In the genomic region with DNA sequence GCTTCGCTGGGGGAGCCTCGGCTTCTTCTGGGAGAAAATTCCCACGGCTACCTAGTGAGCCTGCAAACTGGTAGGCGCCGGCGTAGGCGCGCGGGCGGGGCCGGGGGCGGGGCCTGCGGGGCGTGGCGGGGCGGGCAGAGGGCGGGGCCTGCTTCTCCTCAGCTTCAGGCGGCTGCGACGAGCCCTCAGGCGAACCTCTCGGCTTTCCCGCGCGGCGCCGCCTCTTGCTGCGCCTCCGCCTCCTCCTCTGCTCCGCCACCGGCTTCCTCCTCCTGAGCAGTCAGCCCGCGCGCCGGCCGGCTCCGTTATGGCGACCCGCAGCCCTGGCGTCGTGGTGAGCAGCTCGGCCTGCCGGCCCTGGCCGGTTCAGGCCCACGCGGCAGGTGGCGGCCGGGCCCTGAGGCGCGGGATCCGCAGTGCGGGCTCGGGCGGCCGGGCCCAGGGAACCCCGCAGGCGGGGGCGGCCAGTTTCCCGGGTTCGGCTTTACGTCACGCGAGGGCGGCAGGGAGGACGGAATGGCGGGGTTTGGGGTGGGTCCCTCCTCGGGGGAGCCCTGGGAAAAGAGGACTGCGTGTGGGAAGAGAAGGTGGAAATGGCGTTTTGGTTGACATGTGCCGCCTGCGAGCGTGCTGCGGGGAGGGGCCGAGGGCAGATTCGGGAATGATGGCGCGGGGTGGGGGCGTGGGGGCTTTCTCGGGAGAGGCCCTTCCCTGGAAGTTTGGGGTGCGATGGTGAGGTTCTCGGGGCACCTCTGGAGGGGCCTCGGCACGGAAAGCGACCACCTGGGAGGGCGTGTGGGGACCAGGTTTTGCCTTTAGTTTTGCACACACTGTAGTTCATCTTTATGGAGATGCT, we compare ENCODE assay signal across 9 cellular contexts. TPM values are rescaled to one million over a fixed set of nuclear protein-coding genes. Genes with fewer than 3 reads are reported as not detected.
A peak's percentile ranks its signal among the peaks of the same experiment; 100 is the strongest.
DNase-seq lines count a peak whose midpoint lies in the region; ATAC-seq, FAIRE-seq and TF ChIP-seq lines count a peak whose summit lies in the region.
"Had no signal": no experiment of that assay in that cellular context is flagged by ENCODE, and none has a peak within 500 bp of the region (broad histone marks: within the 10 kb centered on the region; RNA-seq: fewer than 3 reads in every experiment).

A gene with protein sequence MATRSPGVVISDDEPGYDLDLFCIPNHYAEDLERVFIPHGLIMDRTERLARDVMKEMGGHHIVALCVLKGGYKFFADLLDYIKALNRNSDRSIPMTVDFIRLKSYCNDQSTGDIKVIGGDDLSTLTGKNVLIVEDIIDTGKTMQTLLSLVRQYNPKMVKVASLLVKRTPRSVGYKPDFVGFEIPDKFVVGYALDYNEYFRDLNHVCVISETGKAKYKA (plus strand): TSS at position 161 of the 856 bp plus-strand sequence. CDS start 147 bp downstream, at position 308.

- no peak within 1 kb of the TSS for H3K56ac ChIP-seq in H1 (replicated peaks; ENCODE audit: insufficient read length, low read depth, low read length)

- H3K4me1 ChIP-seq in H1 (replicated peaks in 1 of 4; ENCODE audit: control insufficient read depth in 3 of 4, insufficient read depth in 4 of 4, low read length in 3 of 4) (0 out of 7 replicates have a peak, but pooled peaks cover 0 to 2% (median 0%) of the 10 kb centered on the region in 4 experiments), mesodermal cell (ENCODE audit: control insufficient read depth, insufficient read depth, low read length, poor library complexity, severe bottlenecking) (no peaks in the 10 kb centered on the region)

- H4K5ac ChIP-seq in H1 (ENCODE audit: insufficient read length, low read depth, low read length), result no peak within 1 kb of the TSS

- H3K36me3 Mint-ChIP-seq in activated CD8-positive, alpha-beta memory T cell treated with anti-CD3 and anti-CD28 coated beads, Interleukin-2, amount 10 ng/mL, durations not matched to agents 7 days and 5 days, result no peaks in the 10 kb centered on the region

- H3K4me3 Mint-ChIP-seq in activated CD8-positive, alpha-beta memory T cell treated with anti-CD3 and anti-CD28 coated beads, Interleukin-2, amount 10 ng/mL, durations not matched to agents 7 days and 5 days, result peak within 1 kb of the TSS; percentile 86

- no peak within 1 kb of the TSS for H3K23ac ChIP-seq in H1 (ENCODE audit: insufficient read length)

- 3% methylated on average over 12 of the region's 85 CpGs; no CpG with 5 or more reads in 1 of the 2 experiments for WGBS in H1 (ENCODE audit: extremely low coverage in 1 of 2, insufficient coverage in 1 of 2, insufficient read length in 1 of 2, insufficient replicate concordance in 2 of 2, low coverage in 1 of 2, low lambda C conversion rate in 2 of 2, missing lambda C conversion rate in 1 of 2), 2 experiments
- 0 to 1% methylated on average over 1 to 12 of the region's 85 CpGs for WGBS in mesodermal cell (ENCODE audit: insufficient coverage in 2 of 2), 2 experiments

- H2BK5ac ChIP-seq in H1 (ENCODE audit: low read depth, low read length), result no peak within 1 kb of the TSS

- H4K20me1 ChIP-seq in H1 (replicated peaks in 1 of 2; ENCODE audit: control insufficient read depth in 1 of 2, insufficient read depth in 2 of 2, low read length in 2 of 2), result no peaks in the 10 kb centered on the region

- POLR2A ChIA-PET in H1 (lab: Charles Lee; ENCODE audit: partially characterized antibody), result interaction anchor here (0.7 to 2.2 kb wide), 2 partner anchors 68 to 304 kb away, joined by 3 to 6 read pairs; no protein-coding TSS in a partner anchor

- no peaks in the 10 kb centered on the region for H3K27me3 Mint-ChIP-seq in activated CD8-positive, alpha-beta memory T cell treated with anti-CD3 and anti-CD28 coated beads, Interleukin-2, amount 10 ng/mL, durations not matched to agents 7 days and 5 days

- H2BK20ac ChIP-seq in H1 (ENCODE audit: low read length), result no peak within 1 kb of the TSS

- H3K18ac ChIP-seq in H1 (ENCODE audit: extremely low read depth, low read length), result peak within 1 kb of the TSS; percentile 32

- DNase-seq in NOMO-1 (lab: John Stamatoyannopoulos, UW; ENCODE audit: unreplicated experiment in 2 of 2) (peak; percentile 61 to 67), H1 (ENCODE audit: low read depth in 1 of 2, low spot score in 2 of 2) (peak; percentile 34 to 72)
- DNase-seq in activated CD8-positive, alpha-beta memory T cell treated with anti-CD3 and anti-CD28 coated beads, Interleukin-2, amount 10 ng/mL, durations not matched to agents 7 days and 5 days, result peak; percentile 86
- DNase-seq in stimulated activated CD8-positive, alpha-beta memory T cell treated with anti-CD3 and anti-CD28 coated beads, Interleukin-15, amount 100 ng/mL, for 1 hour (ENCODE audit: low read depth), result peak; percentile 57

- H4K8ac ChIP-seq in H1 (ENCODE audit: extremely low read depth, insufficient read depth, low read length), result peak within 1 kb of the TSS; percentile 96; the same call in 1 of the 2 replicates

- peaks cover 23% of the 10 kb centered on the region for H3K4me1 Mint-ChIP-seq in activated CD8-positive, alpha-beta memory T cell treated with anti-CD3 and anti-CD28 coated beads, Interleukin-2, amount 10 ng/mL, durations not matched to agents 7 days and 5 days

- no peaks in the 10 kb centered on the region for H3K23me2 ChIP-seq in H1 (ENCODE audit: low read depth, low read length)

- no peak for TF ChIP-seq RAD21 in H1 (IDR thresholded peaks at IDR 0.05 in 1 of 2, conservative IDR thresholded peaks at IDR 0.05 in 1 of 2; ENCODE audit: low read depth in 2 of 2, low read length in 2 of 2)

- peak within 1 kb of the TSS; percentile 65 to 87 (median 74) for H3K9ac ChIP-seq in H1 (replicated peaks in 1 of 4; ENCODE audit: extremely low read depth in 1 of 4, low read depth in 3 of 4, low read length in 3 of 4)

- peak; percentile 86 for ATAC-seq in GM19372 (IDR thresholded peaks at IDR 0.05; ENCODE audit: low read depth, unreplicated experiment)
- ATAC-seq in HG03469 (IDR thresholded peaks at IDR 0.05; ENCODE audit: unreplicated experiment), result peak; percentile 78
- ATAC-seq in activated CD8-positive, alpha-beta memory T cell treated with anti-CD3 and anti-CD28 coated beads, Interleukin-2, amount 10 ng/mL, durations not matched to agents 7 days and 5 days, result peak; percentile 95

- peak within 1 kb of the TSS; percentile 48 to 78 for H3K4me2 ChIP-seq in H1 (ENCODE audit: insufficient read depth in 1 of 2, low read depth in 2 of 2, low read length in 2 of 2)

- CTCF ChIA-PET in activated CD8-positive, alpha-beta memory T cell treated with anti-CD3 and anti-CD28 coated beads, Interleukin-2, amount 10 ng/mL, durations not matched to agents 7 days and 5 days (lab: Charles Lee), result no interaction called here
- CTCF ChIA-PET in H1 (lab: Charles Lee; ENCODE audit: partially characterized antibody), result interaction anchor here (0.5 kb wide), 1 partner anchor 38 kb away, joined by 3 read pairs; no protein-coding TSS in a partner anchor

- H3K9me3 Mint-ChIP-seq in activated CD8-positive, alpha-beta memory T cell treated with anti-CD3 and anti-CD28 coated beads, Interleukin-2, amount 10 ng/mL, durations not matched to agents 7 days and 5 days (ENCODE audit: low read depth), result no peaks in the 10 kb centered on the region

- H3K36me3 ChIP-seq in H1 (ENCODE audit: control insufficient read depth in 2 of 4, insufficient read depth in 4 of 4, low read length in 3 of 4), result no peaks in the 10 kb centered on the region
- no peaks in the 10 kb centered on the region for H3K36me3 ChIP-seq in mesodermal cell (ENCODE audit: control insufficient read depth, insufficient read depth, low read length)

- no peak within 1 kb of the TSS for H2BK120ac ChIP-seq in H1 (replicated peaks; ENCODE audit: low read depth, low read length)

- H3K27me3 ChIP-seq in H1 (replicated peaks in 1 of 4; ENCODE audit: control insufficient read depth in 3 of 4, extremely low read depth in 1 of 4, insufficient read depth in 3 of 4, low read length in 3 of 4), result no peaks in the 10 kb centered on the region

- no peak for FAIRE-seq in H1 (lab: Jason Lieb, UNC)
- FAIRE-seq: endometrium had no signal

- no peaks in the 10 kb centered on the region for H3K79me1 ChIP-seq in H1 (ENCODE audit: low read depth, low read length)

- H3K79me2 ChIP-seq in H1 (ENCODE audit: control insufficient read depth in 1 of 2, insufficient read depth in 2 of 2, low read length in 2 of 2), result peaks cover 0 to 42% of the 10 kb centered on the region in 2 experiments; a peak in 2 of 4 replicates

- peak within 1 kb of the TSS; percentile 62; the same call in 1 of the 2 replicates for H2AFZ ChIP-seq in H1 (ENCODE audit: low read length)

- H3K4ac ChIP-seq in H1 (replicated peaks; ENCODE audit: insufficient read length, low read depth, low read length), result no peak within 1 kb of the TSS

- no peak within 1 kb of the TSS for H3K14ac ChIP-seq in H1 (ENCODE audit: insufficient read length)

- no peak within 1 kb of the TSS for H2BK15ac ChIP-seq in H1 (ENCODE audit: low read length)

- H2AK5ac ChIP-seq in H1 (ENCODE audit: low read depth, low read length), result no peak within 1 kb of the TSS

- peak in 1 of 2 experiments; percentile 78; a peak in 2 of 3 replicates for TF ChIP-seq POLR2A in H1 (IDR thresholded peaks at IDR 0.05; ENCODE audit: control extremely low read depth in 1 of 2, low read depth in 2 of 2, low read length in 2 of 2)

- TF ChIP-seq EP300 in H1 (IDR thresholded peaks at IDR 0.05; ENCODE audit: borderline replicate concordance in 1 of 2, low read depth in 2 of 2, low read length in 2 of 2), result no peak

- H3K9me3 ChIP-seq in H1 (ENCODE audit: insufficient read depth in 2 of 2, low read depth in 1 of 2, low read length in 1 of 2) (no peaks in the 10 kb centered on the region), mesodermal cell (ENCODE audit: control insufficient read depth, low read length) (no peaks in the 10 kb centered on the region)

- no peak within 1 kb of the TSS for H4K91ac ChIP-seq in H1 (replicated peaks; ENCODE audit: insufficient read length, low read length)

- peak within 1 kb of the TSS; percentile 54 to 76 (median 56) for H3K4me3 ChIP-seq in H1 (ENCODE audit: extremely low read depth in 1 of 4, insufficient read depth in 2 of 4, low read depth in 3 of 4, low read length in 4 of 4)
- H3K4me3 ChIP-seq in mesodermal cell (ENCODE audit: extremely low read depth, insufficient read depth, low read length, poor library complexity, severe bottlenecking), result peak within 1 kb of the TSS; percentile 58

- H3K27ac Mint-ChIP-seq in activated CD8-positive, alpha-beta memory T cell treated with anti-CD3 and anti-CD28 coated beads, Interleukin-2, amount 10 ng/mL, durations not matched to agents 7 days and 5 days, result peak within 1 kb of the TSS; percentile 88

- TF ChIP-seq CTCF in C4-2B (conservative IDR thresholded peaks at IDR 0.05), result no peak
- no peak for TF ChIP-seq CTCF in H1 (IDR thresholded peaks at IDR 0.05; ENCODE audit: control extremely low read depth in 1 of 3, insufficient read depth in 1 of 3, low read depth in 1 of 3, low read length in 3 of 3)

- H2BK12ac ChIP-seq in H1 (ENCODE audit: low read depth, low read length), result no peak within 1 kb of the TSS

- H3K27ac ChIP-seq in C4-2B (peak within 1 kb of the TSS; percentile 80), H1 (ENCODE audit: low read depth, low read length) (peak within 1 kb of the TSS; percentile 67), mesodermal cell (ENCODE audit: low read depth, low read length, severe bottlenecking) (peak within 1 kb of the TSS; percentile 45)

RNA-seq across cellular contexts. Expression of the gene that starts here (rescaled TPM):
- total RNA-seq in activated CD8-positive, alpha-beta memory T cell treated with anti-CD3 and anti-CD28 coated beads, Interleukin-2, amount 10 ng/mL, durations not matched to agents 7 days and 5 days, result 10 to 100 TPM; 81.4 to 86.5 TPM
- total RNA-seq in H1 (2021; fragmentation: NEBNext Ultra II Directional; extraction: Animal tissue kit (Norgen Biotek cat#: 25700)), result 49.5 and 56.0 TPM in 2 replicates
- 11.0 and 16.9 TPM in 2 replicates for polyA plus RNA-seq in H1 (2011; rRNA removed)
- polyA plus RNA-seq in H1 (2011; cell fraction: cytosol; rRNA removed), result 21.3 TPM
- polyA plus RNA-seq in H1 (2011; cell fraction: nucleus; rRNA removed), result 3.9 TPM
- 34.8 to 52.6 TPM (median 39.7 TPM) in 4 replicates for polyA plus RNA-seq in H1 (2012, experiment 1 of 2)
- polyA plus RNA-seq in H1 (2012, experiment 2 of 2), result 15.2 TPM
- polyA plus RNA-seq in H1 (2013, experiment 1 of 2), result 28.6 TPM
- polyA plus RNA-seq in H1 (2013, experiment 2 of 2), result 27.6 TPM
- 13.7 and 15.2 TPM in 2 replicates for polyA minus RNA-seq in H1 (2011; rRNA and poly(A)+ RNA removed)
- polyA minus RNA-seq in H1 (2011; cell fraction: cytosol; rRNA and poly(A)+ RNA removed), result 20.3 TPM
- polyA minus RNA-seq in H1 (2011; cell fraction: nucleus; rRNA and poly(A)+ RNA removed), result 7.1 TPM
- polyA plus RNA-seq in mesodermal cell (2013, experiment 1 of 2), result 23.2 TPM
- 30.2 TPM for polyA plus RNA-seq in mesodermal cell (2013, experiment 2 of 2)

Comparison
In these comparisons a context has a peak if more than half of its experiments do, and no peak if none do; other contexts are left out.
1. Peak in every context shown above with its lines: DNase-seq, ATAC-seq, H3K4me3 ChIP-seq and H3K27ac ChIP-seq.